Comparison of ENCODE assay signal across 9 cellular contexts in the genomic region with DNA sequence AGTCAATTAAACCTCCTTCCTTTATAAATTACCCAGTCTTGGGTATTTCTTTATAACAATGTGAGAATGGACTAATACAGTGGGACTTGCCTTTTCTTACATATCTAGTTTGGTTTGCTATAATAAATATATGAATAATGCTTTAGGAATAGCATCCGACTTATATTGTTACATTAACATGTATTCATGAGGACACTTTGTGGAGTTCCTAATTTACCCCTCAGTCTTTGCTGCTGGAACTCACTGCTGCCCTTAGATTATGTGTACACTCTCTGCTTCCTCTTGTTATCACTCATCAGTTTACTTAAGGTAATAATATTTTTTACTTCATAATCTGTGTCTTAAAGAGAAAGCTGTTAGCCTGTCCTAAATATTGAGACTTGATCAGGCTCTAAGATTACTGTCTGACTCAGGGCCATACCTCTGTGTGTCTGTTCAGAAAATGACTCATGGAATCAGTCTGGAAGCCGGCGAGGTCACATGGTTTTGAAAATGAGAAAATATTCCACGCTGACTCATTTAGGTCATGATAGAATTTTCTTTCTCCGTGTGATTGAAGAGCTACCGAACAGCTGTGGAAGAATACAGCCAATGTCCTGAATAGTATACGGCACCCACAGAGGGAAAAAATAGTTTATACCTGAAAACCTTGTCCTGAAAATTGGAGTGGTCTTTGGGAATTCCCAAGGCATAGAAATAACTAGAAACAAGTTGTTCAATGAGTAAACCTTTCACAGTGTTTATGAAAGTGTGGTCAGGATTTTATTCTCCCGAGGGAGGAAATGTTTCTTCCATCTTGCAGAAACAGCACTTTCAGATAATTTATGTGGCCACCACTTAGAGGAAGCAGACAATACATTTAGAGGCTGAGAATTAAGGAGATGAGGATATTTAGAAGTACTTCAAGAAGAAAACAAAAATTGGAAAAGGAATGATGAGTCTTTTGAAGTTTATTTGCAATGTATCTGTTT.
DNase-seq lines count a peak whose midpoint lies in the region; ATAC-seq and TF ChIP-seq lines count a peak whose summit lies in the region.
"Had no signal": no experiment of that assay in that cellular context is flagged by ENCODE, and none has a peak within 500 bp of the region (broad histone marks: within the 10 kb centered on the region; RNA-seq: fewer than 3 reads in every experiment).

No MANE protein-coding gene starts in this region.

- no peaks in the 10 kb centered on the region for H3K36me3 Mint-ChIP-seq in activated CD8-positive, alpha-beta memory T cell treated with anti-CD3 and anti-CD28 coated beads, Interleukin-2, amount 10 ng/mL, durations not matched to agents 7 days and 5 days
- H3K36me3 Mint-ChIP-seq: activated naive CD8-positive, alpha-beta T cell treated with anti-CD3 and anti-CD28 coated beads, Interleukin-2, amount 10 ng/mL, durations not matched to agents 7 days and 5 days had no signal

- no peaks in the 10 kb centered on the region for H3K27me3 ChIP-seq in ovary

- peaks cover 2% of the 10 kb centered on the region for H3K9me3 Mint-ChIP-seq in activated CD8-positive, alpha-beta memory T cell treated with anti-CD3 and anti-CD28 coated beads, Interleukin-2, amount 10 ng/mL, durations not matched to agents 7 days and 5 days (ENCODE audit: low read depth)

- peak; percentile 44 for DNase-seq in activated CD8-positive, alpha-beta memory T cell treated with anti-CD3 and anti-CD28 coated beads, Interleukin-2, amount 10 ng/mL, durations not matched to agents 7 days and 5 days
- DNase-seq in activated CD8-positive, alpha-beta memory T cell treated with anti-CD3 and anti-CD28 coated beads, Interleukin-2, amount 50 U/mL, for 48 hours: no peak
- DNase-seq in SHP77 treated with DMSO at 0.1 percent for 48 hours (lab: John Stamatoyannopoulos, UW): peak; percentile 19
- peak; percentile 26 for DNase-seq in epidermal melanocyte (ENCODE audit: insufficient read length, low spot score)
- peak in 4 of 5 donors; percentile 26 to 67 (median 34) for DNase-seq in ovary
- no peak for DNase-seq in SK-N-DZ (ENCODE audit: low spot score)
- DNase-seq: activated naive CD8-positive, alpha-beta T cell treated with anti-CD3 and anti-CD28 coated beads, Interleukin-2, amount 10 ng/mL, durations not matched to agents 7 days and 5 days had no signal

- peak overlapping the region in 1 of 2 donors; percentile 51 for H3K27ac ChIP-seq in ovary

- peak; percentile 73 for ATAC-seq in activated CD8-positive, alpha-beta memory T cell treated with anti-CD3 and anti-CD28 coated beads, Interleukin-2, amount 10 ng/mL, durations not matched to agents 7 days and 5 days
- ATAC-seq in HG02970 (IDR thresholded peaks at IDR 0.05; ENCODE audit: low FRiP score, unreplicated experiment) (peak; percentile 83), GM19455 (IDR thresholded peaks at IDR 0.05; ENCODE audit: unreplicated experiment) (no peak)

- no peak for TF ChIP-seq POLR2A in ovary (IDR thresholded peaks at IDR 0.05)

- peak overlapping the region; percentile 12 for H3K4me3 ChIP-seq in ovary

- WGBS in ovary, 3 donors: 9 to 15% (median 15%) methylated on average over 8 of the region's 8 CpGs

- no peak for TF ChIP-seq CTCF in ovary (IDR thresholded peaks at IDR 0.05)

- no peak overlapping the region for H3K27ac Mint-ChIP-seq in activated CD8-positive, alpha-beta memory T cell treated with anti-CD3 and anti-CD28 coated beads, Interleukin-2, amount 10 ng/mL, durations not matched to agents 7 days and 5 days
- H3K27ac Mint-ChIP-seq: activated naive CD8-positive, alpha-beta T cell treated with anti-CD3 and anti-CD28 coated beads, Interleukin-2, amount 10 ng/mL, durations not matched to agents 7 days and 5 days had no signal

- peaks cover 11% of the 10 kb centered on the region for H3K4me1 Mint-ChIP-seq in activated CD8-positive, alpha-beta memory T cell treated with anti-CD3 and anti-CD28 coated beads, Interleukin-2, amount 10 ng/mL, durations not matched to agents 7 days and 5 days

- no peaks in the 10 kb centered on the region for H3K4me1 ChIP-seq in ovary (ENCODE audit: insufficient read depth)

- H3K27me3 Mint-ChIP-seq in activated CD8-positive, alpha-beta memory T cell treated with anti-CD3 and anti-CD28 coated beads, Interleukin-2, amount 10 ng/mL, durations not matched to agents 7 days and 5 days: no peaks in the 10 kb centered on the region
- H3K27me3 Mint-ChIP-seq: activated naive CD8-positive, alpha-beta T cell treated with anti-CD3 and anti-CD28 coated beads, Interleukin-2, amount 10 ng/mL, durations not matched to agents 7 days and 5 days had no signal

- intact Hi-C loops in ovary (cut with DNase I): no loop called here

- CTCF ChIA-PET in activated CD8-positive, alpha-beta memory T cell treated with anti-CD3 and anti-CD28 coated beads, Interleukin-2, amount 10 ng/mL, durations not matched to agents 7 days and 5 days (lab: Charles Lee): no interaction called here

- TF ChIP-seq EP300 in ovary (IDR thresholded peaks at IDR 0.05): no peak

- no peaks in the 10 kb centered on the region for H3K9me3 ChIP-seq in ovary

- H3K4me3 Mint-ChIP-seq in activated CD8-positive, alpha-beta memory T cell treated with anti-CD3 and anti-CD28 coated beads, Interleukin-2, amount 10 ng/mL, durations not matched to agents 7 days and 5 days: no peak overlapping the region
- H3K4me3 Mint-ChIP-seq: activated naive CD8-positive, alpha-beta T cell treated with anti-CD3 and anti-CD28 coated beads, Interleukin-2, amount 10 ng/mL, durations not matched to agents 7 days and 5 days had no signal

- H3K36me3 ChIP-seq in ovary: no peaks in the 10 kb centered on the region

Comparison
In these comparisons a context has a peak if more than half of its experiments do, and no peak if none do; other contexts are left out.
1. DNase-seq: peak in activated CD8-positive, alpha-beta memory T cell treated with anti-CD3 and anti-CD28 coated beads, Interleukin-2, amount 10 ng/mL, durations not matched to agents 7 days and 5 days (single experiment), SHP77 treated with DMSO at 0.1 percent for 48 hours (single experiment), epidermal melanocyte (single experiment) and ovary (4 of 5); none in activated CD8-positive, alpha-beta memory T cell treated with anti-CD3 and anti-CD28 coated beads, Interleukin-2, amount 50 U/mL, for 48 hours (single experiment) and SK-N-DZ (single experiment).